ENCODE assay signal across 8 cellular contexts in the genomic region with DNA sequence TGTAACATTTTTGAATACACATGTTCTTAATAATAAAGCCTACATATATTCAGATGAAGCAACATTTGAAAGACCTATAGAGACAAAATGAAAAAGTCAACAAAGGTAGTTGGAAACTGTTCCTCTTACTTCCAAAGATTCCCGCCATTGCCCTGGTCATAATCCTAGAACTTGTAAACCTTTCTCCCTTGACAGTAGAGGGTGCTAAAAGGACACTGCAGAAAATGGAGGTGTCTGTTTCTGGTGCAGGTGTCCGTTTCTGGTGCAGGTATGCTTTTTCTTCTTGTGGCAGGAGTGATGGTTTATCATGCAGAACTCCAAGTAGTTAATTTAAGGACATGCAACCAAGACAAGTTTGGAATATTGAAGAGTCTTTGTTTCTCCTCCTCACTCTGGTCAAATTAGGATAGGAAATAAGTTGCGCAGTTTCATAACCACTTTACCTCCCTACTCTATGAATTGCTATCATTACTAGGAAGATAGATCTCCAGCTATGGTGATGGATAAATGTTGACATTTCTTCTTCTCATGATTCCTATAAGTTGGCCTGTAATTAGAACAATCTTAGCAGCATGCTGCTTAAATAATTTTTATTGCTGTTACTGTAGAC. TPM values are rescaled to one million over a fixed set of nuclear protein-coding genes. Genes with fewer than 3 reads are reported as not detected.
DNase-seq lines count a peak whose midpoint lies in the region; ATAC-seq and TF ChIP-seq lines count a peak whose summit lies in the region.

No MANE protein-coding gene starts in this region.

- CTCF ChIA-PET in RWPE1 (lab: Yijun Ruan, JAX): no interaction called here

- H3K4me1 Mint-ChIP-seq in stimulated activated memory B cell treated with anti-CD40 and anti-IgM and Interleukin-4, amounts not matched to agents 10 μg/mL and 1 μg/mL and 100 μg/mL, for 72 hours: no peaks in the 10 kb centered on the region

- ATAC-seq in GM18867 (IDR thresholded peaks at IDR 0.05; ENCODE audit: unreplicated experiment) (peak; percentile 80), HG03442 (IDR thresholded peaks at IDR 0.05; ENCODE audit: unreplicated experiment) (peak; percentile 82), GM21717 (IDR thresholded peaks at IDR 0.05; ENCODE audit: unreplicated experiment) (no peak)
- no peak for ATAC-seq in stimulated activated memory B cell treated with anti-CD40 and anti-IgM and Interleukin-4, amounts not matched to agents 10 μg/mL and 1 μg/mL and 100 μg/mL, for 72 hours

- peak; percentile 81 for TF ChIP-seq CTCF in RWPE1 (conservative IDR thresholded peaks at IDR 0.05; ENCODE audit: low read depth)

- no peaks in the 10 kb centered on the region for H3K27me3 Mint-ChIP-seq in stimulated activated memory B cell treated with anti-CD40 and anti-IgM and Interleukin-4, amounts not matched to agents 10 μg/mL and 1 μg/mL and 100 μg/mL, for 72 hours

- H3K9me3 Mint-ChIP-seq in stimulated activated memory B cell treated with anti-CD40 and anti-IgM and Interleukin-4, amounts not matched to agents 10 μg/mL and 1 μg/mL and 100 μg/mL, for 72 hours: no peaks in the 10 kb centered on the region

- DNase-seq in A172 (ENCODE audit: low spot score): peak; percentile 29
- DNase-seq in RWPE1 (ENCODE audit: low spot score): peak; percentile 51
- DNase-seq in islet precursor cell: peak; percentile 56
- DNase-seq in CD1c-positive myeloid dendritic cell (ENCODE audit: extremely low spot score): no peak

- no peak overlapping the region for H3K27ac ChIP-seq in RWPE1

- H3K4me3 Mint-ChIP-seq in stimulated activated memory B cell treated with anti-CD40 and anti-IgM and Interleukin-4, amounts not matched to agents 10 μg/mL and 1 μg/mL and 100 μg/mL, for 72 hours: no peak overlapping the region

- H3K36me3 Mint-ChIP-seq in stimulated activated memory B cell treated with anti-CD40 and anti-IgM and Interleukin-4, amounts not matched to agents 10 μg/mL and 1 μg/mL and 100 μg/mL, for 72 hours: no peaks in the 10 kb centered on the region

- H3K27ac Mint-ChIP-seq in stimulated activated memory B cell treated with anti-CD40 and anti-IgM and Interleukin-4, amounts not matched to agents 10 μg/mL and 1 μg/mL and 100 μg/mL, for 72 hours: no peak overlapping the region

- POLR2A ChIA-PET in RWPE1 (lab: Yijun Ruan, JAX; ENCODE audit: low non-redundant PET): no interaction called here

RNA-seq across cellular contexts. Expression of a gene that starts 56.0 kb away (rescaled TPM):
- 28.8 and 40.8 TPM in 2 replicates for total RNA-seq in A172 (2014; rRNA removed; shearing (Covaris generic))

Comparison
In these comparisons a context has a peak if more than half of its experiments do, and no peak if none do; other contexts are left out.
1. ATAC-seq: peak in GM18867 (single experiment) and HG03442 (single experiment); none in GM21717 (single experiment) and stimulated activated memory B cell treated with anti-CD40 and anti-IgM and Interleukin-4, amounts not matched to agents 10 μg/mL and 1 μg/mL and 100 μg/mL, for 72 hours (single experiment).